In genomic region chr14:35821546-35822411, GRCh38 we compare ENCODE assay signal across 1 cellular context.
TF ChIP-seq lines count a peak whose summit lies in the region.

No MANE protein-coding gene starts in this region.

TF ChIP-seq in HepG2, 621 proteins besides CTCF, POLR2A, EP300 and RAD21 (continued from another document and continues in another):
- TF ChIP-seq PREB (CRISPR knock-in tag; IDR thresholded peaks at IDR 0.05) (no peak), ZFP36 (IDR thresholded peaks at IDR 0.05; ENCODE audit: borderline replicate concordance, low read depth, low read length, partially characterized antibody) (no peak), FOXP4 (CRISPR knock-in tag; IDR thresholded peaks at IDR 0.05) (0 out of 2 replicates have a peak, but pooled peaks have one; percentile 35), SMAD1 (CRISPR knock-in tag; IDR thresholded peaks at IDR 0.05; ENCODE audit: borderline replicate concordance, low read depth) (no peak), MIER2 (CRISPR knock-in tag; IDR thresholded peaks at IDR 0.05) (peak; percentile 80), ZNF768 (CRISPR knock-in tag; IDR thresholded peaks at IDR 0.05) (no peak; the same call in 1 of the 2 replicates), NFIB (CRISPR knock-in tag; IDR thresholded peaks at IDR 0.05; ENCODE audit: borderline replicate concordance) (no peak), UBTF (CRISPR knock-in tag; IDR thresholded peaks at IDR 0.05) (no peak), ATRX (CRISPR knock-in tag; IDR thresholded peaks at IDR 0.05; ENCODE audit: borderline replicate concordance) (no peak), HNF4A (CRISPR knock-in tag; IDR thresholded peaks at IDR 0.05) (peak; percentile 33; the same call in 1 of the 2 replicates), ZNF629 (CRISPR knock-in tag; conservative IDR thresholded peaks at IDR 0.05) (peak; percentile 83), KLF16 (CRISPR knock-in tag; IDR thresholded peaks at IDR 0.05) (peak in 1 of 2 experiments; percentile 54; a peak in 1 of 4 replicates), DMTF1 (CRISPR knock-in tag; IDR thresholded peaks at IDR 0.05) (no peak), HMG20B (CRISPR knock-in tag; conservative IDR thresholded peaks at IDR 0.05) (0 out of 2 replicates have a peak, but pooled peaks have one; percentile 63), ZNF761 (CRISPR knock-in tag; conservative IDR thresholded peaks at IDR 0.05) (no peak), BRF2 (CRISPR knock-in tag; IDR thresholded peaks at IDR 0.05) (no peak; the same call in 1 of the 2 replicates), NONO (IDR thresholded peaks at IDR 0.05) (no peak), NONO (CRISPR knock-in tag; conservative IDR thresholded peaks at IDR 0.05) (no peak), KLF6 (CRISPR knock-in tag; IDR thresholded peaks at IDR 0.05) (peak; percentile 57; the same call in 1 of the 2 replicates), HDAC6 (IDR thresholded peaks at IDR 0.05; ENCODE audit: low read depth, low read length) (no peak), FOSL2 (CRISPR knock-in tag; IDR thresholded peaks at IDR 0.05) (peak; percentile 8; the same call in 1 of the 2 replicates), THAP8 (CRISPR knock-in tag; IDR thresholded peaks at IDR 0.05; ENCODE audit: borderline replicate concordance) (no peak), CCAR2 (optimal IDR thresholded peaks at IDR 0.05; ENCODE audit: low read depth, low read length) (peak; percentile 68), AGO1 (IDR thresholded peaks at IDR 0.05; ENCODE audit: low read depth, low read length, poor library complexity, severe bottlenecking) (no peak), ZNF3 (CRISPR knock-in tag; IDR thresholded peaks at IDR 0.05) (0 out of 2 replicates have a peak, but pooled peaks have one; percentile 21), ZNF788 (CRISPR knock-in tag; IDR thresholded peaks at IDR 0.05; ENCODE audit: borderline replicate concordance) (no peak), EHMT2 (IDR thresholded peaks at IDR 0.05; ENCODE audit: borderline replicate concordance, low read depth, low read length) (0 out of 2 replicates have a peak, but pooled peaks have one; percentile 13), THAP7 (CRISPR knock-in tag; IDR thresholded peaks at IDR 0.05) (no peak), ZNF503 (CRISPR knock-in tag; IDR thresholded peaks at IDR 0.05) (0 out of 2 replicates have a peak, but pooled peaks have one; percentile 36), ZNF713 (CRISPR knock-in tag; IDR thresholded peaks at IDR 0.05) (0 out of 2 replicates have a peak, but pooled peaks have one; percentile 34), ARNT (IDR thresholded peaks at IDR 0.05) (no peak), ZNF615 (CRISPR knock-in tag; IDR thresholded peaks at IDR 0.05; ENCODE audit: borderline replicate concordance) (peak; percentile 62; the same call in 1 of the 2 replicates), ZNF143 (CRISPR knock-in tag; IDR thresholded peaks at IDR 0.05) (no peak), ZMYM3 (CRISPR knock-in tag; IDR thresholded peaks at IDR 0.05) (peak; percentile 78; the same call in 1 of the 2 replicates), MXD4 (CRISPR knock-in tag; IDR thresholded peaks at IDR 0.05) (no peak; the same call in 1 of the 2 replicates), ZNF547 (CRISPR knock-in tag; IDR thresholded peaks at IDR 0.05) (no peak), HMGA1 (CRISPR knock-in tag; conservative IDR thresholded peaks at IDR 0.05) (peak; percentile 66; the same call in 1 of the 2 replicates), GATAD2A (CRISPR knock-in tag; IDR thresholded peaks at IDR 0.05) (peak; percentile 77), TBP (CRISPR knock-in tag; IDR thresholded peaks at IDR 0.05) (peak; percentile 86; the same call in 1 of the 2 replicates), SAP130 (CRISPR knock-in tag; IDR thresholded peaks at IDR 0.05; ENCODE audit: low read depth) (peak; percentile 75)
- TF ChIP-seq, protein P1, sequence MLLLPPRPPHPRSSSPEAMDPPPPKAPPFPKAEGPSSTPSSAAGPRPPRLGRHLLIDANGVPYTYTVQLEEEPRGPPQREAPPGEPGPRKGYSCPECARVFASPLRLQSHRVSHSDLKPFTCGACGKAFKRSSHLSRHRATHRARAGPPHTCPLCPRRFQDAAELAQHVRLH (CRISPR knock-in tag; IDR thresholded peaks at IDR 0.05; ENCODE audit: borderline replicate concordance, low read depth) = peak; percentile 88
- TF ChIP-seq, protein P2, sequence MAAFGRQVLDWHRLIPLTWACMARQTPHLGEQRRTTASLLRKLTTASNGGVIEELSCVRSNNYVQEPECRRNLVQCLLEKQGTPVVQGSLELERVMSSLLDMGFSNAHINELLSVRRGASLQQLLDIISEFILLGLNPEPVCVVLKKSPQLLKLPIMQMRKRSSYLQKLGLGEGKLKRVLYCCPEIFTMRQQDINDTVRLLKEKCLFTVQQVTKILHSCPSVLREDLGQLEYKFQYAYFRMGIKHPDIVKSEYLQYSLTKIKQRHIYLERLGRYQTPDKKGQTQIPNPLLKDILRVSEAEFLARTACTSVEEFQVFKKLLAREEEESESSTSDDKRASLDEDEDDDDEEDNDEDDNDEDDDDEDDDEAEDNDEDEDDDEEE (CRISPR knock-in tag; IDR thresholded peaks at IDR 0.05) = no peak
- TF ChIP-seq, protein P3, sequence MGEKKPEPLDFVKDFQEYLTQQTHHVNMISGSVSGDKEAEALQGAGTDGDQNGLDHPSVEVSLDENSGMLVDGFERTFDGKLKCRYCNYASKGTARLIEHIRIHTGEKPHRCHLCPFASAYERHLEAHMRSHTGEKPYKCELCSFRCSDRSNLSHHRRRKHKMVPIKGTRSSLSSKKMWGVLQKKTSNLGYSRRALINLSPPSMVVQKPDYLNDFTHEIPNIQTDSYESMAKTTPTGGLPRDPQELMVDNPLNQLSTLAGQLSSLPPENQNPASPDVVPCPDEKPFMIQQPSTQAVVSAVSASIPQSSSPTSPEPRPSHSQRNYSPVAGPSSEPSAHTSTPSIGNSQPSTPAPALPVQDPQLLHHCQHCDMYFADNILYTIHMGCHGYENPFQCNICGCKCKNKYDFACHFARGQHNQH (CRISPR knock-in tag; IDR thresholded peaks at IDR 0.05) = peak; percentile 60; the same call in 1 of the 2 replicates
- TF ChIP-seq, protein P4, sequence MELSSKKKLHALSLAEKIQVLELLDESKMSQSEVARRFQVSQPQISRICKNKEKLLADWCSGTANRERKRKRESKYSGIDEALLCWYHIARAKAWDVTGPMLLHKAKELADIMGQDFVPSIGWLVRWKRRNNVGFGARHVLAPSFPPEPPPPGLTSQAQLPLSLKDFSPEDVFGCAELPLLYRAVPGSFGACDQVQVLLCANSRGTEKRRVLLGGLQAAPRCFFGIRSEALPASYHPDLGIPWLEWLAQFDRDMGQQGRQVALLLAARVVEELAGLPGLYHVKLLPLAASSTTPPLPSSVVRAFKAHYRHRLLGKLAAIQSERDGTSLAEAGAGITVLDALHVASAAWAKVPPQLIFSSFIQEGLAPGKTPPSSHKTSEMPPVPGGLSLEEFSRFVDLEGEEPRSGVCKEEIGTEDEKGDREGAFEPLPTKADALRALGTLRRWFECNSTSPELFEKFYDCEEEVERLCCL (CRISPR knock-in tag; IDR thresholded peaks at IDR 0.05; ENCODE audit: borderline replicate concordance) = no peak
- TF ChIP-seq, protein P5, sequence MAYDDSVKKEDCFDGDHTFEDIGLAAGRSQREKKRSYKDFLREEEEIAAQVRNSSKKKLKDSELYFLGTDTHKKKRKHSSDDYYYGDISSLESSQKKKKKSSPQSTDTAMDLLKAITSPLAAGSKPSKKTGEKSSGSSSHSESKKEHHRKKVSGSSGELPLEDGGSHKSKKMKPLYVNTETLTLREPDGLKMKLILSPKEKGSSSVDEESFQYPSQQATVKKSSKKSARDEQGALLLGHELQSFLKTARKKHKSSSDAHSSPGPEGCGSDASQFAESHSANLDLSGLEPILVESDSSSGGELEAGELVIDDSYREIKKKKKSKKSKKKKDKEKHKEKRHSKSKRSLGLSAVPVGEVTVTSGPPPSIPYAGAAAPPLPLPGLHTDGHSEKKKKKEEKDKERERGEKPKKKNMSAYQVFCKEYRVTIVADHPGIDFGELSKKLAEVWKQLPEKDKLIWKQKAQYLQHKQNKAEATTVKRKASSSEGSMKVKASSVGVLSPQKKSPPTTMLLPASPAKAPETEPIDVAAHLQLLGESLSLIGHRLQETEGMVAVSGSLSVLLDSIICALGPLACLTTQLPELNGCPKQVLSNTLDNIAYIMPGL (CRISPR knock-in tag; IDR thresholded peaks at IDR 0.05; ENCODE audit: borderline replicate concordance in 1 of 2, low read depth in 1 of 2) = peak; percentile 86 to 97
